Comparison of ENCODE assay signal across 8 cellular contexts in the genomic region with DNA sequence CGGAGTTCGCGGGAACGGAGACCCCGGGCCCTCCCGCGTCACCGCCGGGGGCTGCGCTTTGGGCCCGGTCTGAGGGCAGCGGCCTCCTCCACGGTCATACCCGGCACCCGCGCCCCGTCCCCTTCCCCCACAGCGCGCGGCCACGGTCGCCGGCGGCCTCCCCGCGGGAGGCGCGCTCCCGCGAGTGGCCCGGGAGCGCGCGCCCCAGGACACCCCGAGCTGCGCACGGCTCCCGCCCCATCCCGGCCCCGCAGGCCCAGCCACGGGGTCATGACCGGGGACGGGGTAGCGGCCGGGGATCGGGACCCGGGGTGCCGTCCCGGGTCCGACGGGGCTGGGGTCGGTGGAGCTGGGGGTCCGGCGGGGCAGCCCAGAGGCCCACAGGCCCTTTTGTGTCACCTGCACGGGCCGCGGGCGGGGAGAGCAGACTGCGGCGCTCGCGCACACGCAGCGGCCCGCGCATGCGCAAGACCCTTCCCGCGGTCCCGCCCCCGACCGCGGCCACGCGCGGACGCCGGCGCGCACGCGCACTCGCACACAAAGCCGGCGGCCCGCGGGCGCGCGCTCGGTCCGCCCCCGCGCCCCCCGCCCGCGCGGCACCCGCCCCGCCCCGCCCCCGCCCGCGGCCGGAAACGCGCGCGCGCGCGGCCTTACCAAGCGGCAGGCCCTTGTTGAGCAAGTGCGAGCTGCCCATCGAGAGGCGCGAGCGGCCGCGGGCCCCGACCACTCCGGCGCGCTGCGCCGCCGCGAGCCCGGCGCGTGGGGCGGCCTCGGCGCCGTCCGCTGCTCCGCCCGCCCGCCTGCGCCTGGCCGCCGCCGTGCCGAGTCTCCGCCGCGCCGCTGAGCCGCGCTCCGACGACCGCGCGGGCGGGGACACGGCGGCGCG. TPM values are rescaled to one million over a fixed set of nuclear protein-coding genes. Genes with fewer than 3 reads are reported as not detected.
DNase-seq lines count a peak whose midpoint lies in the region; FAIRE-seq and TF ChIP-seq lines count a peak whose summit lies in the region.

A gene (minus strand): TSS at position 869 of the 886 bp plus-strand sequence. CDS start 7,799 bp downstream, outside the sequence.

- 0 out of 2 replicates have a peak, but pooled peaks cover 5% of the 10 kb centered on the region for H3K36me3 ChIP-seq in SJSA1
- no peaks in the 10 kb centered on the region for H3K36me3 ChIP-seq in neutrophil

- FAIRE-seq in frontal cortex (lab: Jason Lieb, UNC), result no peak

- TF ChIP-seq CTCF in neutrophil (IDR thresholded peaks at IDR 0.05), result peak; percentile 13

- H3K4me1 ChIP-seq in SJSA1 (replicated peaks) (peaks cover 17% of the 10 kb centered on the region), neutrophil (ENCODE audit: control insufficient read depth in 1 of 2, insufficient read depth in 1 of 2, low read depth in 1 of 2, low read length in 1 of 2) (peaks cover 29 to 42% of the 10 kb centered on the region in 2 experiments)

- H3K9me3 ChIP-seq in SJSA1 (replicated peaks), result no peaks in the 10 kb centered on the region
- no peaks in the 10 kb centered on the region for H3K9me3 ChIP-seq in neutrophil

- DNase-seq in GDM1 (lab: John Stamatoyannopoulos, UW) (peak; percentile 83), GOT3 (lab: John Stamatoyannopoulos, UW) (peak; percentile 69), LHCN-M2 (ENCODE audit: low read depth) (peak; percentile 78), SJSA1 (ENCODE audit: low read depth in 1 of 2, low spot score in 2 of 2) (peak; percentile 59 to 71), frontal cortex (ENCODE audit: low spot score in 2 of 2) (peak; percentile 98 to 99), substantia nigra (lab: John Stamatoyannopoulos, UW) (peak in 42 of 49 donors; percentile 47 to 93 (median 78))
- peak; percentile 65 to 84 (median 74) for DNase-seq in activated naive CD4-positive, alpha-beta T cell (lab: John Stamatoyannopoulos, UW)

- H3K4me3 ChIP-seq in SJSA1 (peak within 1 kb of the TSS; percentile 91), neutrophil (ENCODE audit: low read depth in 1 of 2, low read length in 1 of 2) (peak within 1 kb of the TSS; percentile 81 to 84)

- H3K27me3 ChIP-seq in SJSA1 (replicated peaks) (no peaks in the 10 kb centered on the region), neutrophil (no peaks in the 10 kb centered on the region)

- H3K27ac ChIP-seq in SJSA1 (peak within 1 kb of the TSS; percentile 72), neutrophil (peak within 1 kb of the TSS; percentile 96), substantia nigra (ENCODE audit: low read depth, low read length, poor library complexity, severe bottlenecking) (peak within 1 kb of the TSS; percentile 94)

RNA-seq across cellular contexts. Expression of the gene that starts here (rescaled TPM):
- total RNA-seq in LHCN-M2 (2014; rRNA removed) (210 and 215 TPM in 2 replicates), frontal cortex (224 TPM)
- 135 TPM for polyA plus RNA-seq in LHCN-M2 (2012)
- 80.9 and 89.3 TPM in 2 replicates for total RNA-seq in SJSA1 (2014; rRNA removed; shearing (Covaris generic))

Comparison
In these comparisons a context has a peak if more than half of its experiments do, and no peak if none do; other contexts are left out.
1. Peak in every context shown above with its lines: DNase-seq, H3K4me3 ChIP-seq and H3K27ac ChIP-seq.